11 cellular contexts compared by ENCODE assay signal in the genomic region with DNA sequence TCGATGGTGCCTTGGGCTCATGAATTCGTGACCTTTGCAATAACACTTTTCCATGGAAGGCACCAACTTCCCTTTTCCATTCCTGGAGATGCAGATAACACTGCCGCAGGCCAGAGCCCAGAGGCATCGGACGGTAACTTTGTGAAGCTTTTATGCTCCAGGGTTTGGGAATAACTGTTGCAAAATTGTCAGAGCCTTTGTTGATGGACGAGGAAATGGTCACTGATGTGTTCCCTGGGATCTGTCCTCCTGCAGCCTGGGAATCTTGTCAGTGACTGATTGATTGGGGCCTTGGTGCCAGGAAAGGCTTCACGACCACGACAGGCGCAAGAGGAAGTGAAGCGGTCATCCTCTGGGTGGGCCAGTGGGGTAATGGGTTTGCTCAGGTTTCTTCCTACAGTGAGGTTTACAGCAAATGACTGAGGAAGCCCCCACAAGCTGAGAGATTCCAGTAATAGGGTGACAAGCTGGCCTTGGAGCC. TPM values are rescaled to one million over a fixed set of nuclear protein-coding genes. Genes with fewer than 3 reads are reported as not detected.
DNase-seq lines count a peak whose midpoint lies in the region; ATAC-seq, FAIRE-seq and TF ChIP-seq lines count a peak whose summit lies in the region.
"Had no signal": no experiment of that assay in that cellular context is flagged by ENCODE, and none has a peak within 500 bp of the region (broad histone marks: within the 10 kb centered on the region; RNA-seq: fewer than 3 reads in every experiment).

No MANE protein-coding gene starts in this region.

- peaks cover 29% of the 10 kb centered on the region for H3F3A ChIP-seq in smooth muscle cell (ENCODE audit: low read depth)

- no peak overlapping the region for H3K18ac ChIP-seq in H9 (ENCODE audit: insufficient read length, low read depth, low read length)

- no peak for DNase-seq in H9
- DNase-seq in UCSD-AML1 (lab: John Stamatoyannopoulos, UW; ENCODE audit: unreplicated experiment), result peak; percentile 65
- peak in 1 of 3 donors; percentile 35 for DNase-seq in right cardiac atrium
- DNase-seq in smooth muscle cell (lab: John Stamatoyannopoulos, UW; ENCODE audit: unreplicated experiment), result no peak
- DNase-seq in stimulated activated naive CD8-positive, alpha-beta T cell treated with anti-CD3 and anti-CD28 coated beads, Interleukin-15, Interleukin-2, amounts not matched to agents 100 U/mL and 50 U/mL, for 24 hours, result no peak
- DNase-seq in NOMO-1 treated with DMSO at 0.1 percent for 48 hours (lab: John Stamatoyannopoulos, UW; ENCODE audit: unreplicated experiment), result no peak
- no peak for DNase-seq in RCC 7860 (ENCODE audit: low spot score)
- DNase-seq: activated gamma-delta T cell treated with Interleukin-2 at 50 U/mL for 16 hours, naive B cell, NCI-H2171 treated with DMSO at 0.1 percent for 48 hours had no signal

- no peak overlapping the region for H2AK5ac ChIP-seq in H9 (ENCODE audit: insufficient read length, low read length)

- H3K27ac Mint-ChIP-seq in H9, result peak overlapping the region in 2 of 3 experiments; percentile 18 to 40; a peak in 1 of 7 replicates

- H3K4me3 ChIP-seq in right cardiac atrium (ENCODE audit: low read length), result no peak overlapping the region
- H3K4me3 ChIP-seq in smooth muscle cell, result no peak overlapping the region

- H3K4me1 ChIP-seq in H9 (ENCODE audit: insufficient read depth, low read length), result no peaks in the 10 kb centered on the region
- H3K4me1 ChIP-seq in right cardiac atrium (ENCODE audit: control insufficient read depth, insufficient read depth, low read length), result peaks cover 33% of the 10 kb centered on the region
- peaks cover 7% of the 10 kb centered on the region for H3K4me1 ChIP-seq in smooth muscle cell (ENCODE audit: low read depth)

- no peaks in the 10 kb centered on the region for H3K79me1 ChIP-seq in H9 (ENCODE audit: insufficient read depth, low read depth, low read length, poor library complexity, severe bottlenecking)

- no peak for ATAC-seq in right cardiac atrium
- no peak for ATAC-seq in stimulated activated naive CD8-positive, alpha-beta T cell treated with anti-CD3 and anti-CD28 coated beads, Interleukin-15, Interleukin-2, amounts not matched to agents 100 U/mL and 50 U/mL, for 24 hours

- no peak overlapping the region for H4K91ac ChIP-seq in H9 (ENCODE audit: insufficient read length, low read depth, low read length)

- H3K27me3 ChIP-seq in H9 (ENCODE audit: insufficient read depth, low read length) (no peaks in the 10 kb centered on the region), right cardiac atrium (ENCODE audit: control insufficient read depth, insufficient read depth) (no peaks in the 10 kb centered on the region), smooth muscle cell (ENCODE audit: low read depth) (no peaks in the 10 kb centered on the region)

- H3K4ac ChIP-seq in H9 (ENCODE audit: low read depth, low read length), result no peak overlapping the region

- no peak overlapping the region for H2BK5ac ChIP-seq in H9 (ENCODE audit: insufficient read length, low read length)

- H3K4me2 ChIP-seq in H9 (ENCODE audit: insufficient read depth, insufficient read length, low read length), result no peak overlapping the region
- H3K4me2 ChIP-seq in smooth muscle cell, result peak overlapping the region; percentile 58

- no peak overlapping the region for H3K23ac ChIP-seq in H9 (ENCODE audit: insufficient read length, low read depth, low read length)

- no peak overlapping the region for H2BK12ac ChIP-seq in H9 (ENCODE audit: insufficient read length, low read depth, low read length)

- no CpG with 5 or more reads among the region's 10 CpGs for WGBS in H9 (ENCODE audit: extremely low coverage, insufficient read length, low lambda C conversion rate)
- 56% methylated on average over 10 of the region's 10 CpGs for WGBS in right cardiac atrium
- WGBS in smooth muscle cell (ENCODE audit: low lambda C conversion rate), result 46% methylated on average over 10 of the region's 10 CpGs

- FAIRE-seq in RCC 7860 (lab: Jason Lieb, UNC), result no peak
- FAIRE-seq: HTR-8/SVneo had no signal

- H3K14ac ChIP-seq in H9 (ENCODE audit: insufficient read depth, low read length), result no peak overlapping the region

- no peaks in the 10 kb centered on the region for H3K9me3 Mint-ChIP-seq in H9
- H3K9me3 Mint-ChIP-seq: naive B cell had no signal

- H3K9ac ChIP-seq in H9 (ENCODE audit: extremely low read depth, insufficient read length, low read length) (no peak overlapping the region), smooth muscle cell (ENCODE audit: low read depth) (no peak overlapping the region)

- H3K27ac ChIP-seq in H9 (ENCODE audit: insufficient read length, low read depth, low read length), result no peak overlapping the region
- peak overlapping the region; percentile 88 for H3K27ac ChIP-seq in right cardiac atrium (ENCODE audit: low read length)
- peak overlapping the region; percentile 78 for H3K27ac ChIP-seq in smooth muscle cell (ENCODE audit: low read depth)

- no peak overlapping the region; a peak in 1 of 5 replicates for H3K4me3 Mint-ChIP-seq in H9
- H3K4me3 Mint-ChIP-seq: naive B cell had no signal

- no peaks in the 10 kb centered on the region for H3K27me3 Mint-ChIP-seq in H9 (ENCODE audit: low read depth)
- H3K27me3 Mint-ChIP-seq: naive B cell had no signal

- TF ChIP-seq CTCF in H9 (conservative IDR thresholded peaks at IDR 0.05) (no peak), smooth muscle cell (IDR thresholded peaks at IDR 0.05; ENCODE audit: borderline replicate concordance, insufficient read depth, poor library complexity, severe bottlenecking) (no peak)

- H3T11ph ChIP-seq in H9 (ENCODE audit: low read length), result no peak overlapping the region

- H4K20me1 ChIP-seq in H9 (ENCODE audit: control insufficient read depth, insufficient read depth, insufficient read length), result peaks cover 2% of the 10 kb centered on the region
- H4K20me1 ChIP-seq in smooth muscle cell (ENCODE audit: low read depth), result peaks cover 12% of the 10 kb centered on the region

- H4K8ac ChIP-seq in H9 (replicated peaks; ENCODE audit: insufficient read length, low read depth, low read length), result no peak overlapping the region

- peaks cover 22 to 65% (median 50%) of the 10 kb centered on the region in 3 experiments for H3K36me3 Mint-ChIP-seq in H9 (ENCODE audit: insufficient read depth in 1 of 3, low read depth in 3 of 3)
- H3K36me3 Mint-ChIP-seq: naive B cell had no signal

- intact Hi-C loops in right cardiac atrium (cut with DNase I), result loop anchor here in 1 of 4 donors (5.0 kb wide), 1 partner anchor 34 kb away; no protein-coding TSS in a partner anchor

- no peak overlapping the region for H4K5ac ChIP-seq in H9 (ENCODE audit: insufficient read length, low read depth, low read length)

- no peak overlapping the region for H2BK20ac ChIP-seq in H9 (ENCODE audit: low read depth, low read length, poor library complexity, severe bottlenecking)

- H3K56ac ChIP-seq in H9 (ENCODE audit: insufficient read length, low read depth, low read length), result no peak overlapping the region

- no peaks in the 10 kb centered on the region for H3K23me2 ChIP-seq in H9 (ENCODE audit: insufficient read length, low read depth, low read length, poor library complexity, severe bottlenecking)

- 0 out of 4 replicates have a peak, but pooled peaks cover 0 to 2% of the 10 kb centered on the region in 2 experiments for H3K4me1 Mint-ChIP-seq in H9

- H2BK120ac ChIP-seq in H9 (ENCODE audit: low read depth, low read length, poor library complexity, severe bottlenecking), result no peak overlapping the region

- no peaks in the 10 kb centered on the region for H3K36me3 ChIP-seq in smooth muscle cell (ENCODE audit: low read depth)

- H2BK15ac ChIP-seq in H9 (ENCODE audit: low read depth, low read length), result no peak overlapping the region

- H2AFZ ChIP-seq in H9 (ENCODE audit: low read length) (no peak overlapping the region), smooth muscle cell (ENCODE audit: low read depth) (no peak overlapping the region)

- no peaks in the 10 kb centered on the region for H3K9me3 ChIP-seq in H9 (ENCODE audit: control insufficient read depth, low read depth, low read length)
- no peaks in the 10 kb centered on the region for H3K9me3 ChIP-seq in right cardiac atrium (ENCODE audit: control insufficient read depth, low read length)
- no peaks in the 10 kb centered on the region for H3K9me3 ChIP-seq in smooth muscle cell (replicated peaks; ENCODE audit: low read depth)

- H3K79me2 ChIP-seq in H9 (ENCODE audit: insufficient read depth, low read length) (no peaks in the 10 kb centered on the region; the same call in 1 of the 2 replicates), smooth muscle cell (ENCODE audit: low read depth) (peaks cover 43% of the 10 kb centered on the region)

RNA-seq across cellular contexts. Expression of gene PGS1, which starts 37.4 kb away (rescaled TPM):
- 41.8 and 45.7 TPM in 2 replicates for total RNA-seq in H9 (2021)
- 10 to 100 TPM; 20.2 to 22.2 (median 20.8) TPM for total RNA-seq in right cardiac atrium
- 13.9 TPM for polyA plus RNA-seq in right cardiac atrium
- total RNA-seq in smooth muscle cell, result 29.5 and 29.9 TPM in 2 replicates
- 22.6 and 37.8 TPM in 2 replicates for polyA plus RNA-seq in smooth muscle cell

RNA-seq across cellular contexts. Expression of gene SOCS3, which starts 56.0 kb away (rescaled TPM):
- total RNA-seq in H9 (2021) (9.5 and 9.6 TPM in 2 replicates), right cardiac atrium (10 to 100 TPM in 3 of 4 donors, 1 to 10 TPM in 1; 6.6 to 51.2 (median 11.6) TPM), smooth muscle cell (116 and 172 TPM in 2 replicates)
- polyA plus RNA-seq in right cardiac atrium (52.6 TPM), smooth muscle cell (201 and 310 TPM in 2 replicates)
